1 cellular context compared by ENCODE assay signal in genomic region chr14:36627981-36628380, GRCh38.
TF ChIP-seq lines count a peak whose summit lies in the region.

No MANE protein-coding gene starts in this region.

TF ChIP-seq in GM23338, 12 proteins besides CTCF, POLR2A, EP300 and RAD21 (continued from another document):
- TF ChIP-seq, protein P1, sequence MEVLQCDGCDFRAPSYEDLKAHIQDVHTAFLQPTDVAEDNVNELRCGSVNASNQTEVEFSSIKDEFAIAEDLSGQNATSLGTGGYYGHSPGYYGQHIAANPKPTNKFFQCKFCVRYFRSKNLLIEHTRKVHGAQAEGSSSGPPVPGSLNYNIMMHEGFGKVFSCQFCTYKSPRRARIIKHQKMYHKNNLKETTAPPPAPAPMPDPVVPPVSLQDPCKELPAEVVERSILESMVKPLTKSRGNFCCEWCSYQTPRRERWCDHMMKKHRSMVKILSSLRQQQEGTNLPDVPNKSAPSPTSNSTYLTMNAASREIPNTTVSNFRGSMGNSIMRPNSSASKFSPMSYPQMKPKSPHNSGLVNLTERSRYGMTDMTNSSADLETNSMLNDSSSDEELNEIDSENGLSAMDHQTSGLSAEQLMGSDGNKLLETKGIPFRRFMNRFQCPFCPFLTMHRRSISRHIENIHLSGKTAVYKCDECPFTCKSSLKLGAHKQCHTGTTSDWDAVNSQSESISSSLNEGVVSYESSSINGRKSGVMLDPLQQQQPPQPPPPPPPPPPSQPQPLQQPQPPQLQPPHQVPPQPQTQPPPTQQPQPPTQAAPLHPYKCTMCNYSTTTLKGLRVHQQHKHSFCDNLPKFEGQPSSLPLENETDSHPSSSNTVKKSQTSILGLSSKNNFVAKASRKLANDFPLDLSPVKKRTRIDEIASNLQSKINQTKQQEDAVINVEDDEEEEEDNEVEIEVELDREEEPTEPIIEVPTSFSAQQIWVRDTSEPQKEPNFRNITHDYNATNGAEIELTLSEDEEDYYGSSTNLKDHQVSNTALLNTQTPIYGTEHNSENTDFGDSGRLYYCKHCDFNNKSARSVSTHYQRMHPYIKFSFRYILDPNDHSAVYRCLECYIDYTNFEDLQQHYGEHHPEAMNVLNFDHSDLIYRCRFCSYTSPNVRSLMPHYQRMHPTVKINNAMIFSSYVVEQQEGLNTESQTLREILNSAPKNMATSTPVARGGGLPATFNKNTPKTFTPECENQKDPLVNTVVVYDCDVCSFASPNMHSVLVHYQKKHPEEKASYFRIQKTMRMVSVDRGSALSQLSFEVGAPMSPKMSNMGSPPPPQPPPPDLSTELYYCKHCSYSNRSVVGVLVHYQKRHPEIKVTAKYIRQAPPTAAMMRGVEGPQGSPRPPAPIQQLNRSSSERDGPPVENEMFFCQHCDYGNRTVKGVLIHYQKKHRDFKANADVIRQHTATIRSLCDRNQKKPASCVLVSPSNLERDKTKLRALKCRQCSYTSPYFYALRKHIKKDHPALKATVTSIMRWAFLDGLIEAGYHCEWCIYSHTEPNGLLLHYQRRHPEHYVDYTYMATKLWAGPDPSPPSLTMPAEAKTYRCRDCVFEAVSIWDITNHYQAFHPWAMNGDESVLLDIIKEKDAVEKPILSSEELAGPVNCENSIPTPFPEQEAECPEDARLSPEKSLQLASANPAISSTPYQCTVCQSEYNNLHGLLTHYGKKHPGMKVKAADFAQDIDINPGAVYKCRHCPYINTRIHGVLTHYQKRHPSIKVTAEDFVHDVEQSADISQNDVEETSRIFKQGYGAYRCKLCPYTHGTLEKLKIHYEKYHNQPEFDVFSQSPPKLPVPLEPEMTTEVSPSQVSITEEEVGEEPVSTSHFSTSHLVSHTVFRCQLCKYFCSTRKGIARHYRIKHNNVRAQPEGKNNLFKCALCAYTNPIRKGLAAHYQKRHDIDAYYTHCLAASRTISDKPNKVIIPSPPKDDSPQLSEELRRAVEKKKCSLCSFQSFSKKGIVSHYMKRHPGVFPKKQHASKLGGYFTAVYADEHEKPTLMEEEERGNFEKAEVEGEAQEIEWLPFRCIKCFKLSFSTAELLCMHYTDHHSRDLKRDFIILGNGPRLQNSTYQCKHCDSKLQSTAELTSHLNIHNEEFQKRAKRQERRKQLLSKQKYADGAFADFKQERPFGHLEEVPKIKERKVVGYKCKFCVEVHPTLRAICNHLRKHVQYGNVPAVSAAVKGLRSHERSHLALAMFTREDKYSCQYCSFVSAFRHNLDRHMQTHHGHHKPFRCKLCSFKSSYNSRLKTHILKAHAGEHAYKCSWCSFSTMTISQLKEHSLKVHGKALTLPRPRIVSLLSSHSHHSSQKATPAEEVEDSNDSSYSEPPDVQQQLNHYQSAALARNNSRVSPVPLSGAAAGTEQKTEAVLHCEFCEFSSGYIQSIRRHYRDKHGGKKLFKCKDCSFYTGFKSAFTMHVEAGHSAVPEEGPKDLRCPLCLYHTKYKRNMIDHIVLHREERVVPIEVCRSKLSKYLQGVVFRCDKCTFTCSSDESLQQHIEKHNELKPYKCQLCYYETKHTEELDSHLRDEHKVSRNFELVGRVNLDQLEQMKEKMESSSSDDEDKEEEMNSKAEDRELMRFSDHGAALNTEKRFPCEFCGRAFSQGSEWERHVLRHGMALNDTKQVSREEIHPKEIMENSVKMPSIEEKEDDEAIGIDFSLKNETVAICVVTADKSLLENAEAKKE (CRISPR knock-in tag; IDR thresholded peaks at IDR 0.05) = no peak
- TF ChIP-seq STAT1 (IDR thresholded peaks at IDR 0.05; ENCODE audit: unreplicated experiment) (no peak), ETS1 (IDR thresholded peaks at IDR 0.05) (no peak), POLR2AphosphoS5 (IDR thresholded peaks at IDR 0.05; ENCODE audit: low read depth) (no peak), ZNF114 (CRISPR knock-in tag; IDR thresholded peaks at IDR 0.05) (no peak), EZH2 (IDR thresholded peaks at IDR 0.05; ENCODE audit: low read depth, unreplicated experiment) (no peak), REST (IDR thresholded peaks at IDR 0.05; ENCODE audit: unreplicated experiment) (no peak), CREB1 (CRISPR knock-in tag; IDR thresholded peaks at IDR 0.05; ENCODE audit: low read depth) (no peak), ZNF331 (CRISPR knock-in tag; IDR thresholded peaks at IDR 0.05; ENCODE audit: low read depth) (no peak)
